16 cellular contexts compared by ENCODE assay signal in genomic region chr1:94737124-94737998, GRCh38.
DNase-seq lines count a peak whose midpoint lies in the region; ATAC-seq, FAIRE-seq and TF ChIP-seq lines count a peak whose summit lies in the region.
"Had no signal": no experiment of that assay in that cellular context is flagged by ENCODE, and none has a peak within 500 bp of the region (broad histone marks: within the 10 kb centered on the region; RNA-seq: fewer than 3 reads in every experiment).

No MANE protein-coding gene starts in this region.

- intact Hi-C loops in esophagus muscularis mucosa (cut with DNase I): no loop called here

- DNase-seq in SKM-1 treated with dmso at 0.1 percent for 144 hours (lab: John Stamatoyannopoulos, UW; ENCODE audit: unreplicated experiment) (peak; percentile 54), SKM-1 (lab: John Stamatoyannopoulos, UW; ENCODE audit: unreplicated experiment) (no peak), OCI-M1 (lab: John Stamatoyannopoulos, UW) (peak; percentile 39), esophagus muscularis mucosa (ENCODE audit: extremely low spot score) (peak; percentile 80), smooth muscle cell (lab: John Stamatoyannopoulos, UW; ENCODE audit: unreplicated experiment) (no peak), H54 (ENCODE audit: insufficient read length, low spot score) (no peak), NCI-H1436 treated with DMSO at 0.1 percent for 48 hours (lab: John Stamatoyannopoulos, UW) (no peak)
- DNase-seq: activated CD4-positive, alpha-beta memory T cell treated with anti-CD3 and anti-CD28 coated beads for 36 hours; DMS53; pancreas; stimulated activated CD4-positive, alpha-beta T cell treated with anti-CD3 and anti-CD28 coated beads, Interleukin-15, amount 100 ng/mL, for 24 hours; stimulated activated CD8-positive, alpha-beta memory T cell treated with anti-CD3 and anti-CD28 coated beads, Interleukin-4, amount 100 ng/mL, for 48 hours; T-cell had no signal

- H3K27me3 ChIP-seq in esophagus muscularis mucosa (no peaks in the 10 kb centered on the region), smooth muscle cell (ENCODE audit: low read depth) (no peaks in the 10 kb centered on the region)
- H3K27me3 ChIP-seq: cardiac muscle cell, pancreas had no signal

- H3K79me2 ChIP-seq in smooth muscle cell (ENCODE audit: low read depth): no peaks in the 10 kb centered on the region

- H3K4me1 ChIP-seq in esophagus muscularis mucosa: peaks cover 12 to 16% (median 15%) of the 10 kb centered on the region in 4 donors
- peaks cover 18% of the 10 kb centered on the region for H3K4me1 ChIP-seq in smooth muscle cell (ENCODE audit: low read depth)

- no peak overlapping the region for H3K27ac ChIP-seq in esophagus muscularis mucosa (replicated peaks in 1 of 4)
- H3K27ac ChIP-seq in smooth muscle cell (ENCODE audit: low read depth): peak overlapping the region; percentile 97
- H3K27ac ChIP-seq: cardiac muscle cell, pancreas had no signal

- H3K9ac ChIP-seq in smooth muscle cell (ENCODE audit: low read depth): no peak overlapping the region

- no peak overlapping the region for H2AFZ ChIP-seq in smooth muscle cell (ENCODE audit: low read depth)

- FAIRE-seq in H54 (lab: Jason Lieb, UNC): no peak
- FAIRE-seq: GM12891, pancreas had no signal

- peaks cover 22% of the 10 kb centered on the region for H3F3A ChIP-seq in smooth muscle cell (ENCODE audit: low read depth)

- no peak for TF ChIP-seq CTCF in esophagus muscularis mucosa (IDR thresholded peaks at IDR 0.05)
- TF ChIP-seq CTCF in smooth muscle cell (IDR thresholded peaks at IDR 0.05; ENCODE audit: borderline replicate concordance, insufficient read depth, poor library complexity, severe bottlenecking): no peak

- no peaks in the 10 kb centered on the region for H3K9me3 ChIP-seq in esophagus muscularis mucosa
- H3K9me3 ChIP-seq in smooth muscle cell (replicated peaks; ENCODE audit: low read depth): no peaks in the 10 kb centered on the region
- H3K9me3 ChIP-seq: pancreas had no signal

- no peak for TF ChIP-seq EP300 in esophagus muscularis mucosa (IDR thresholded peaks at IDR 0.05)

- no peak overlapping the region for H3K4me2 ChIP-seq in smooth muscle cell

- no peaks in the 10 kb centered on the region for H4K20me1 ChIP-seq in smooth muscle cell (ENCODE audit: low read depth)

- H3K4me3 ChIP-seq in esophagus muscularis mucosa (no peak overlapping the region), smooth muscle cell (no peak overlapping the region)
- H3K4me3 ChIP-seq: cardiac muscle cell, pancreas had no signal

- 62% methylated on average over 5 of the region's 5 CpGs for WGBS in esophagus muscularis mucosa
- 73% methylated on average over 5 of the region's 5 CpGs for WGBS in smooth muscle cell (ENCODE audit: low lambda C conversion rate)

- no peak for ATAC-seq in HG03280 (IDR thresholded peaks at IDR 0.05; ENCODE audit: unreplicated experiment)
- ATAC-seq: pancreas, T-cell had no signal

- H3K36me3 ChIP-seq in esophagus muscularis mucosa (no peaks in the 10 kb centered on the region), smooth muscle cell (ENCODE audit: low read depth) (no peaks in the 10 kb centered on the region)
- H3K36me3 ChIP-seq: cardiac muscle cell, pancreas had no signal

- TF ChIP-seq POLR2A in esophagus muscularis mucosa (IDR thresholded peaks at IDR 0.05; ENCODE audit: low read depth): no peak
- TF ChIP-seq POLR2A in H54 (IDR thresholded peaks at IDR 0.05; ENCODE audit: low read depth, low read length): no peak

Comparison
In these comparisons a context has a peak if more than half of its experiments do, and no peak if none do; other contexts are left out.
1. DNase-seq: peak in SKM-1 treated with dmso at 0.1 percent for 144 hours (single experiment), OCI-M1 (single experiment) and esophagus muscularis mucosa (single experiment); none in SKM-1 (single experiment), smooth muscle cell (single experiment), H54 (single experiment) and NCI-H1436 treated with DMSO at 0.1 percent for 48 hours (single experiment).